8 cellular contexts compared by ENCODE assay signal in genomic region chrX:46686003-46686645, GRCh38.
DNase-seq lines count a peak whose midpoint lies in the region; ATAC-seq and TF ChIP-seq lines count a peak whose summit lies in the region.

No MANE protein-coding gene starts in this region.

- DNase-seq in activated T-cell treated with anti-CD3 and anti-CD28 coated beads for 24 hours (ENCODE audit: low read depth) (peak; percentile 16), HL-60 (ENCODE audit: low read depth in 1 of 2, low spot score in 1 of 2) (peak in 1 of 2 experiments; percentile 28), T-helper 17 cell (peak in 1 of 3 donors; percentile 4), dermis blood vessel endothelial cell (peak; percentile 66), mesothelial cell of epicardium (ENCODE audit: low spot score in 2 of 2, unreplicated experiment in 2 of 2) (no peak), vagina (ENCODE audit: extremely low spot score in 2 of 2) (no peak), NCI-H187 treated with DMSO at 0.1 percent for 48 hours (lab: John Stamatoyannopoulos, UW) (no peak)
- DNase-seq in activated T-cell treated with anti-CD3 and anti-CD28 coated beads, Interleukin-2, amount 50 U/mL, for 24 hours: no peak

- H3K4me1 ChIP-seq in vagina: no peaks in the 10 kb centered on the region

- ATAC-seq in T-helper 17 cell: peak; percentile 66

- no peaks in the 10 kb centered on the region for H3K36me3 Mint-ChIP-seq in activated T-cell treated with anti-CD3 and anti-CD28 coated beads, Interleukin-2, amount 50 U/mL, for 24 hours (ENCODE audit: low read depth)
- no peaks in the 10 kb centered on the region for H3K36me3 Mint-ChIP-seq in T-helper 17 cell (ENCODE audit: low read depth)
- no peaks in the 10 kb centered on the region for H3K36me3 Mint-ChIP-seq in mesothelial cell of epicardium

- intact Hi-C loops in vagina (cut with DNase I): no loop called here

- no peak overlapping the region for H3K27ac ChIP-seq in HL-60 (replicated peaks)
- no peak overlapping the region for H3K27ac ChIP-seq in vagina

- no peak overlapping the region for H3K27ac Mint-ChIP-seq in activated T-cell treated with anti-CD3 and anti-CD28 coated beads, Interleukin-2, amount 50 U/mL, for 24 hours
- H3K27ac Mint-ChIP-seq in T-helper 17 cell (peak overlapping the region; percentile 8), mesothelial cell of epicardium (no peak overlapping the region)

- peaks cover 54% of the 10 kb centered on the region for H3K27me3 Mint-ChIP-seq in activated T-cell treated with anti-CD3 and anti-CD28 coated beads, Interleukin-2, amount 50 U/mL, for 24 hours
- H3K27me3 Mint-ChIP-seq in T-helper 17 cell (no peaks in the 10 kb centered on the region), mesothelial cell of epicardium (ENCODE audit: low read depth) (no peaks in the 10 kb centered on the region)

- H3K9me3 Mint-ChIP-seq in activated T-cell treated with anti-CD3 and anti-CD28 coated beads, Interleukin-2, amount 50 U/mL, for 24 hours: no peaks in the 10 kb centered on the region
- peaks cover 24% of the 10 kb centered on the region for H3K9me3 Mint-ChIP-seq in mesothelial cell of epicardium

- H3K4me3 Mint-ChIP-seq in activated T-cell treated with anti-CD3 and anti-CD28 coated beads, Interleukin-2, amount 50 U/mL, for 24 hours: no peak overlapping the region
- H3K4me3 Mint-ChIP-seq in T-helper 17 cell (no peak overlapping the region), mesothelial cell of epicardium (no peak overlapping the region)

- H3K4me3 ChIP-seq in HL-60 (replicated peaks; ENCODE audit: insufficient read depth, low read length): no peak overlapping the region
- no peak overlapping the region for H3K4me3 ChIP-seq in vagina

- TF ChIP-seq CTCF in HL-60 (IDR thresholded peaks at IDR 0.05; ENCODE audit: insufficient read depth, low read length) (peak; percentile 12), mesothelial cell of epicardium (IDR thresholded peaks at IDR 0.05; ENCODE audit: unreplicated experiment) (peak; percentile 65), vagina (IDR thresholded peaks at IDR 0.05) (peak; percentile 49 to 59 (median 52))

- peaks cover 9% of the 10 kb centered on the region for H3K4me1 Mint-ChIP-seq in activated T-cell treated with anti-CD3 and anti-CD28 coated beads, Interleukin-2, amount 50 U/mL, for 24 hours (ENCODE audit: low read depth)
- no peaks in the 10 kb centered on the region for H3K4me1 Mint-ChIP-seq in T-helper 17 cell
- no peaks in the 10 kb centered on the region for H3K4me1 Mint-ChIP-seq in mesothelial cell of epicardium

- no peaks in the 10 kb centered on the region for H3K36me3 ChIP-seq in vagina

- TF ChIP-seq POLR2A in vagina (IDR thresholded peaks at IDR 0.05): no peak

- H3K9me3 ChIP-seq in T-helper 17 cell (ENCODE audit: control insufficient read depth, low read length, poor library complexity, severe bottlenecking) (no peaks in the 10 kb centered on the region), vagina (no peaks in the 10 kb centered on the region)

- no peaks in the 10 kb centered on the region for H3K27me3 ChIP-seq in HL-60 (ENCODE audit: insufficient read depth, poor library complexity, severe bottlenecking)
- H3K27me3 ChIP-seq in vagina: no peaks in the 10 kb centered on the region

Comparison
In these comparisons a context has a peak if more than half of its experiments do, and no peak if none do; other contexts are left out.
1. DNase-seq: peak in activated T-cell treated with anti-CD3 and anti-CD28 coated beads for 24 hours (single experiment) and dermis blood vessel endothelial cell (single experiment); none in activated T-cell treated with anti-CD3 and anti-CD28 coated beads, Interleukin-2, amount 50 U/mL, for 24 hours (single experiment), mesothelial cell of epicardium (0 of 2), vagina (0 of 2) and NCI-H187 treated with DMSO at 0.1 percent for 48 hours (single experiment).
2. CTCF ChIP-seq: peak in every context shown above with its lines; median percentile 65 in mesothelial cell of epicardium; 52 in vagina; 12 in HL-60.